In the genomic region with DNA sequence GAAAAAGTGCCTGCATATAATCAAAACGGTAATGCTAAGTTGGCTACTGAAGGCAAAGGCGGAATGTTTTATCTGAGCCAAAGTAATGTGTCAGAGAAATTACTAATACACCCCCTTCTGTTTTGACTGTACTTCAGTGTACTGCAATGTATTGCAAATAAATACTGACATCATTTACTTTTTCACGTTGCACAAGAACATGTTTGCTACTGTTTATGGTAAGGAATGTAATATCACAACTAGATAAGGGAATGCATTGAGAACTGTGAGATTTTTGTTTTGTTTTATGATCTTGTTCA, we compare ENCODE assay signal across 1 cellular context.
TF ChIP-seq lines count a peak whose summit lies in the region.

No MANE protein-coding gene starts in this region.

TF ChIP-seq in HCT116, 20 proteins besides CTCF, POLR2A, EP300 and RAD21 (continued from another document):
- TF ChIP-seq ZBTB33 (IDR thresholded peaks at IDR 0.05; ENCODE audit: extremely low read depth, insufficient replicate concordance, low read length) = no peak
- TF ChIP-seq SRF (IDR thresholded peaks at IDR 0.05; ENCODE audit: low read depth) = no peak
- no peak for TF ChIP-seq SP1 (IDR thresholded peaks at IDR 0.05; ENCODE audit: low read depth)
- TF ChIP-seq, protein P1, sequence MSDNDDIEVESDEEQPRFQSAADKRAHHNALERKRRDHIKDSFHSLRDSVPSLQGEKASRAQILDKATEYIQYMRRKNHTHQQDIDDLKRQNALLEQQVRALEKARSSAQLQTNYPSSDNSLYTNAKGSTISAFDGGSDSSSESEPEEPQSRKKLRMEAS (IDR thresholded peaks at IDR 0.05) = no peak
- TF ChIP-seq ZFX (IDR thresholded peaks at IDR 0.05) = no peak
- TF ChIP-seq SIN3A (IDR thresholded peaks at IDR 0.05; ENCODE audit: low read depth) = no peak
- TF ChIP-seq YY1 (IDR thresholded peaks at IDR 0.05; ENCODE audit: extremely low read depth, insufficient replicate concordance, low read depth, low read length) = no peak
- TF ChIP-seq EZH2 (IDR thresholded peaks at IDR 0.05) = no peak
- no peak for TF ChIP-seq POLR2AphosphoS5 (IDR thresholded peaks at IDR 0.05; ENCODE audit: low read depth, low read length)
- no peak for TF ChIP-seq EGR1 (IDR thresholded peaks at IDR 0.05; ENCODE audit: low read depth)
TF ChIP-seq in HCT116: peak in this region for 0.
